8 cellular contexts compared by ENCODE assay signal in the genomic region with DNA sequence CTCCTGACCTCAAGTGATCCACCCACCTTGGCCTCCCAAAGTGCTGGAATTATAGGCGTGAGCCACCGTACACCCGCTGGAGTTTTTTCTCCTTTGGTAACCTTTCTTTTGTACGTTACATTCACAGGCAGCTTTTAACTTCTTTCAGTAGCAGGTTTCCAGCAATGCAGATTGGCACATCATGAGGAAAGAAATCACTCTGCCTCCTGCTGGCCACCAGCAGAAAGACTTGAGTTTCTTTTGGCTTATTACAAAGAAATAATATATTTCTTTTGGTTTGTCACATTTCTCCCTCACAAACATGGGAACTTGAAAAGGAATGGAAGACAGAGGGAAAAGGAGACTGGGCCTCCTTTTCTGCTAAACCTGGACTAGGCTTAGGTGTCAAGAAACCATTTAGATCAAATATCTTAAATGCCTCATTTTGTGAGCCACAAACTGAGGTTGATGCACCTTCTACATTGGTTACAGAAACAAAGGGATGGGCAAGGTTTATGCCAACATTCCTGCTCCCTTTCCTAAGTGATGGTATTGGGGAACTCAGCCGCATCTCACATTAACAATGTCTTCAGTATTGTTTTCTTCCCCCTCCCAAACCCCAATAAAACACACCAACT. TPM values are rescaled to one million over a fixed set of nuclear protein-coding genes. Genes with fewer than 3 reads are reported as not detected.
DNase-seq lines count a peak whose midpoint lies in the region; ATAC-seq and TF ChIP-seq lines count a peak whose summit lies in the region.

No MANE protein-coding gene starts in this region.

- no peak for TF ChIP-seq POLR2A in suprapubic skin (IDR thresholded peaks at IDR 0.05)

- H3K36me3 Mint-ChIP-seq in activated CD4-positive, alpha-beta T cell treated with anti-CD3 and anti-CD28 coated beads for 36 hours (ENCODE audit: low read depth), result peaks cover 70% of the 10 kb centered on the region

- H3K27me3 ChIP-seq in dorsolateral prefrontal cortex, result no peaks in the 10 kb centered on the region
- no peaks in the 10 kb centered on the region for H3K27me3 ChIP-seq in muscle layer of colon (ENCODE audit: control insufficient read depth in 1 of 2, insufficient read depth in 2 of 2, low read length in 2 of 2)
- H3K27me3 ChIP-seq in suprapubic skin, result no peaks in the 10 kb centered on the region

- POLR2A ChIA-PET in activated CD4-positive, alpha-beta T cell treated with anti-CD3 and anti-CD28 coated beads for 36 hours (lab: Charles Lee), result interaction anchor here (0.5 to 2.6 kb wide), 7 partner anchors 13 to 655 kb away, joined by 3 to 10 read pairs (median 3); partner anchors contain the start of gene MCL1

- H3K27ac ChIP-seq in dorsolateral prefrontal cortex (peak overlapping the region in 52 of 59 donors; percentile 1 to 84 (median 65)), muscle layer of colon (ENCODE audit: low read depth, low read length) (peak overlapping the region; percentile 68), suprapubic skin (peak overlapping the region; percentile 96)

- CTCF ChIA-PET in activated CD4-positive, alpha-beta T cell treated with anti-CD3 and anti-CD28 coated beads for 36 hours (lab: Charles Lee), result interaction anchor here (0.8 to 20.2 kb wide), 7 partner anchors 8 to 374 kb away, joined by 3 to 461 read pairs (median 3); partner anchors contain the start of gene MCL1

- peak; percentile 30 for ATAC-seq in activated CD4-positive, alpha-beta T cell treated with anti-CD3 and anti-CD28 coated beads for 36 hours
- no peak for ATAC-seq in HG02759 (IDR thresholded peaks at IDR 0.05; ENCODE audit: unreplicated experiment)

- H3K36me3 ChIP-seq in muscle layer of colon (ENCODE audit: insufficient read depth, low read length) (peaks cover 52% of the 10 kb centered on the region), suprapubic skin (peaks cover 50% of the 10 kb centered on the region)

- H3K4me1 ChIP-seq in muscle layer of colon (ENCODE audit: insufficient read depth, low read length) (peaks cover 28% of the 10 kb centered on the region), suprapubic skin (peaks cover 72% of the 10 kb centered on the region)

- H3K27me3 Mint-ChIP-seq in activated CD4-positive, alpha-beta T cell treated with anti-CD3 and anti-CD28 coated beads for 36 hours, result no peaks in the 10 kb centered on the region

- no peaks in the 10 kb centered on the region for H3K9me3 Mint-ChIP-seq in activated CD4-positive, alpha-beta T cell treated with anti-CD3 and anti-CD28 coated beads for 36 hours (ENCODE audit: low read depth)

- peaks cover 79% of the 10 kb centered on the region for H3K4me1 Mint-ChIP-seq in activated CD4-positive, alpha-beta T cell treated with anti-CD3 and anti-CD28 coated beads for 36 hours

- DNase-seq in DMS53 treated with DMSO at 0.1 percent for 48 hours (lab: John Stamatoyannopoulos, UW; ENCODE audit: unreplicated experiment) (peak; percentile 10), LHCN-M2 (ENCODE audit: low read depth) (peak; percentile 69), dorsolateral prefrontal cortex (peak in 2 of 10 donors; percentile 50 to 56), suprapubic skin (ENCODE audit: low spot score in 2 of 2) (no peak), mesenteric fat pad (ENCODE audit: low spot score) (no peak)
- peak; percentile 77 for DNase-seq in activated CD4-positive, alpha-beta T cell treated with anti-CD3 and anti-CD28 coated beads for 36 hours

- H3K9me3 ChIP-seq in muscle layer of colon (ENCODE audit: low read length), result no peaks in the 10 kb centered on the region
- no peaks in the 10 kb centered on the region for H3K9me3 ChIP-seq in suprapubic skin

- peak; percentile 48 to 76 (median 64) for TF ChIP-seq CTCF in dorsolateral prefrontal cortex (IDR thresholded peaks at IDR 0.05 in 54 of 56, conservative IDR thresholded peaks at IDR 0.05 in 2 of 56; ENCODE audit: low read depth in 1 of 56, partially characterized antibody in 56 of 56)
- peak; percentile 49 to 59 for TF ChIP-seq CTCF in suprapubic skin (IDR thresholded peaks at IDR 0.05)

- WGBS in suprapubic skin, result 62% methylated on average over 5 of the region's 5 CpGs

- H3K9ac ChIP-seq in muscle layer of colon (ENCODE audit: low read length), result peak overlapping the region; percentile 11

- TF ChIP-seq EP300 in suprapubic skin (IDR thresholded peaks at IDR 0.05), result no peak

- H3K4me3 Mint-ChIP-seq in activated CD4-positive, alpha-beta T cell treated with anti-CD3 and anti-CD28 coated beads for 36 hours, result peak overlapping the region; percentile 39

- peak overlapping the region; percentile 88 for H3K27ac Mint-ChIP-seq in activated CD4-positive, alpha-beta T cell treated with anti-CD3 and anti-CD28 coated beads for 36 hours

- intact Hi-C loops in activated CD4-positive, alpha-beta T cell treated with anti-CD3 and anti-CD28 coated beads for 36 hours (cut with DNase I, micrococcal nuclease), result loop anchor here (1.0 to 10.0 kb wide), 5 partner anchors 10 to 257 kb away; partner anchors contain the start of genes RPRD2 (in 1 of the 2) and TARS2 (in 1 of the 2)
- intact Hi-C loops in dorsolateral prefrontal cortex (cut with DNase I), result loop anchor here in 1 of 2 donors (2.0 kb wide), 1 partner anchor 61 kb away; no protein-coding TSS in a partner anchor

- H3K4me3 ChIP-seq in dorsolateral prefrontal cortex (no peak overlapping the region), muscle layer of colon (ENCODE audit: low read depth in 1 of 2, low read length in 2 of 2) (no peak overlapping the region), suprapubic skin (no peak overlapping the region)

RNA-seq across cellular contexts. Expression of gene ENSA, which starts 7.8 kb away (rescaled TPM):
- total RNA-seq in LHCN-M2 (2014; rRNA removed) (85.5 and 116 TPM in 2 replicates), dorsolateral prefrontal cortex (100 to 1,000 TPM; 155 to 380 (median 257) TPM), suprapubic skin (100 to 1,000 TPM; 266 to 384 (median 291) TPM), mesenteric fat pad (138 TPM)
- 84.7 TPM for polyA plus RNA-seq in LHCN-M2 (2012)
- total RNA-seq in activated CD4-positive, alpha-beta T cell treated with anti-CD3 and anti-CD28 coated beads for 36 hours, result 100 to 1,000 TPM; 197 to 240 TPM

RNA-seq across cellular contexts. Expression of gene MCL1, which starts 42.2 kb away (rescaled TPM):
- total RNA-seq in LHCN-M2 (2014; rRNA removed) (287 TPM in 2 replicates), dorsolateral prefrontal cortex (100 to 1,000 TPM in 19 of 120 experiments, 10 to 100 TPM in 101; 43.4 to 130 (median 70.6) TPM), suprapubic skin (100 to 1,000 TPM; 211 to 307 (median 270) TPM), mesenteric fat pad (697 TPM)
- polyA plus RNA-seq in LHCN-M2 (2012), result 66.7 TPM
- 100 to 1,000 TPM; 185 to 265 TPM for total RNA-seq in activated CD4-positive, alpha-beta T cell treated with anti-CD3 and anti-CD28 coated beads for 36 hours

Comparison
In these comparisons a context has a peak if more than half of its experiments do, and no peak if none do; other contexts are left out.
1. DNase-seq: peak in DMS53 treated with DMSO at 0.1 percent for 48 hours (single experiment), LHCN-M2 (single experiment) and activated CD4-positive, alpha-beta T cell treated with anti-CD3 and anti-CD28 coated beads for 36 hours (single experiment); none in suprapubic skin (0 of 2) and mesenteric fat pad (single experiment).
2. Peak in every context shown above with its lines, with median percentiles within 50 percentile points of each other: H3K27ac ChIP-seq.